ENCODE assay signal across 35 cellular contexts in genomic region chr6:87330961-87331360, GRCh38. TPM values are rescaled to one million over a fixed set of nuclear protein-coding genes. Genes with fewer than 3 reads are reported as not detected.
"Had no signal": no experiment of that assay in that cellular context is flagged by ENCODE, and none has a peak within 500 bp of the region (broad histone marks: within the 10 kb centered on the region; RNA-seq: fewer than 3 reads in every experiment).

No MANE protein-coding gene starts in this region.

- H3K27ac Mint-ChIP-seq: immature natural killer cell; mesothelial cell of epicardium; natural killer cell; nephron progenitor cell; neural progenitor cell; stimulated activated memory B cell treated with anti-CD40 and anti-IgM and Interleukin-4, amounts not matched to agents 10 μg/mL and 1 μg/mL and 100 μg/mL, for 72 hours; stimulated activated naive CD8-positive, alpha-beta T cell treated with anti-CD3 and anti-CD28 coated beads, Interleukin-15, amount 100 ng/mL, for 72 hours; type B pancreatic cell had no signal

- H3K27me3 ChIP-seq: left lung, neural progenitor cell, neutrophil, right atrium auricular region, right lobe of liver, tibial nerve, uterus had no signal

- H3K4me1 Mint-ChIP-seq: neural progenitor cell had no signal

- H2AFZ ChIP-seq: neural progenitor cell, parathyroid adenoma had no signal

- H3K4me1 ChIP-seq: parathyroid adenoma, right lobe of liver, uterus had no signal

- H3K27me3 Mint-ChIP-seq: naive B cell; stimulated activated memory B cell treated with anti-CD40 and anti-IgM and Interleukin-4, amounts not matched to agents 10 μg/mL and 1 μg/mL and 100 μg/mL, for 72 hours; stimulated activated naive CD8-positive, alpha-beta T cell treated with anti-CD3 and anti-CD28 coated beads, Interleukin-15, amount 100 ng/mL, for 72 hours; type B pancreatic cell had no signal

- H3K4me3 ChIP-seq: left lung, lung, neural progenitor cell, right atrium auricular region, right lobe of liver, smooth muscle cell, tibial nerve, uterus had no signal

- H3K36me3 ChIP-seq: left lung, neural progenitor cell, neutrophil, right atrium auricular region, right lobe of liver, tibial nerve, uterus had no signal

- H3K9me3 ChIP-seq: left lung, neutrophil, right atrium auricular region, right lobe of liver, uterus had no signal

- H3K4me2 ChIP-seq: neural progenitor cell, smooth muscle cell had no signal

- ATAC-seq: left colon; left lung; natural killer cell; right lobe of liver; stimulated activated memory B cell treated with anti-CD40 and anti-IgM and Interleukin-4, amounts not matched to agents 10 μg/mL and 1 μg/mL and 100 μg/mL, for 72 hours; stimulated activated naive CD8-positive, alpha-beta T cell treated with anti-CD3 and anti-CD28 coated beads, Interleukin-15, amount 100 ng/mL, for 72 hours had no signal

- H3K36me3 Mint-ChIP-seq: natural killer cell had no signal

- DNase-seq: hypothalamus; immature natural killer cell; kidney; left colon; left lung; mesendoderm; naive B cell; natural killer cell; nephron progenitor cell; occipital lobe; right lobe of liver; stimulated activated CD4-positive, alpha-beta T cell treated with anti-CD3 and anti-CD28 coated beads, Interleukin-1b, Interleukin-23, amount 100 ng/mL, for 48 hours; stimulated activated CD4-positive, alpha-beta T cell treated with anti-CD3 and anti-CD28 coated beads, Interleukin-2, amount 100 ng/mL, for 48 hours; stimulated activated CD4-positive, alpha-beta T cell treated with anti-CD3 and anti-CD28 coated beads, Interleukin-4, amount 100 ng/mL, for 4 hours; stimulated activated CD8-positive, alpha-beta memory T cell treated with anti-CD3 and anti-CD28 coated beads, Interleukin-4, amount 100 ng/mL, for 48 hours; stimulated activated naive CD8-positive, alpha-beta T cell treated with anti-CD3 and anti-CD28 coated beads, Interleukin-15, amount 100 ng/mL, for 72 hours; substantia nigra; uterus had no signal

- H3K4me3 Mint-ChIP-seq: immature natural killer cell; mesothelial cell of epicardium; naive B cell; natural killer cell; nephron progenitor cell; neural progenitor cell; stimulated activated memory B cell treated with anti-CD40 and anti-IgM and Interleukin-4, amounts not matched to agents 10 μg/mL and 1 μg/mL and 100 μg/mL, for 72 hours; stimulated activated naive CD8-positive, alpha-beta T cell treated with anti-CD3 and anti-CD28 coated beads, Interleukin-15, amount 100 ng/mL, for 72 hours; type B pancreatic cell had no signal

- H3K9ac ChIP-seq: neural progenitor cell, parathyroid adenoma had no signal

- H3K27ac ChIP-seq: left lung, neural progenitor cell, neutrophil, parathyroid adenoma, right atrium auricular region, right lobe of liver, tibial nerve, uterus had no signal

- FAIRE-seq: islet of Langerhans, kidney had no signal

RNA-seq across cellular contexts. Expression of gene GJB7, which starts 1.9 kb away (rescaled TPM):
- total RNA-seq: kidney, left colon, liver, natural killer cell, occipital lobe, posterior vena cava, pulmonary artery endothelial cell, renal cortical epithelial cell, right atrium auricular region, right lobe of liver, skeletal muscle tissue, temporal lobe, tibial nerve had no signal
